ENCODE assay signal across 8 cellular contexts in genomic region chr11:35040221-35040942, GRCh38.
DNase-seq lines count a peak whose midpoint lies in the region; ATAC-seq lines count a peak whose summit lies in the region.

No MANE protein-coding gene starts in this region.

- peak overlapping the region; percentile 89 for H3K4me3 Mint-ChIP-seq in T-helper 17 cell

- no peaks in the 10 kb centered on the region for H3K36me3 Mint-ChIP-seq in T-helper 17 cell (ENCODE audit: low read depth)

- H3K9me3 ChIP-seq in T-helper 17 cell (ENCODE audit: control insufficient read depth, low read length, poor library complexity, severe bottlenecking): no peaks in the 10 kb centered on the region

- H3K4me1 Mint-ChIP-seq in T-helper 17 cell: peaks cover 43% of the 10 kb centered on the region

- no peaks in the 10 kb centered on the region for H3K27me3 Mint-ChIP-seq in T-helper 17 cell

- ATAC-seq in HG03108 (IDR thresholded peaks at IDR 0.05; ENCODE audit: unreplicated experiment) (peak; percentile 67), T-helper 17 cell (peak; percentile 89)

- peak overlapping the region; percentile 98 for H3K27ac Mint-ChIP-seq in T-helper 17 cell

- DNase-seq in activated CD8-positive, alpha-beta memory T cell treated with anti-CD3 and anti-CD28 coated beads for 1 hour (ENCODE audit: extremely low read depth in 1 of 2, low read depth in 1 of 2): peak; percentile 10 to 17
- DNase-seq in activated CD8-positive, alpha-beta memory T cell treated with anti-CD3 and anti-CD28 coated beads for 24 hours: no peak
- DNase-seq in T-helper 17 cell (peak in 2 of 3 donors; percentile 43 to 60), brain pericyte (ENCODE audit: low read depth, low spot score) (peak; percentile 16), ecto neural progenitor cell (ENCODE audit: low spot score) (no peak), DMS153 (lab: John Stamatoyannopoulos, UW) (no peak)
- peak; percentile 37 for DNase-seq in stimulated activated CD4-positive, alpha-beta T cell treated with anti-CD3 and anti-CD28 coated beads, Interleukin-12 subunit alpha, Interleukin-12 subunit beta, amount 100 ng/mL, for 4 hours

Comparison
In these comparisons a context has a peak if more than half of its experiments do, and no peak if none do; other contexts are left out.
1. DNase-seq: peak in activated CD8-positive, alpha-beta memory T cell treated with anti-CD3 and anti-CD28 coated beads for 1 hour (2 of 2), T-helper 17 cell (2 of 3), brain pericyte (single experiment) and stimulated activated CD4-positive, alpha-beta T cell treated with anti-CD3 and anti-CD28 coated beads, Interleukin-12 subunit alpha, Interleukin-12 subunit beta, amount 100 ng/mL, for 4 hours (single experiment); none in activated CD8-positive, alpha-beta memory T cell treated with anti-CD3 and anti-CD28 coated beads for 24 hours (single experiment), ecto neural progenitor cell (single experiment) and DMS153 (single experiment).